Comparison of ENCODE assay signal across 8 cellular contexts in the genomic region with DNA sequence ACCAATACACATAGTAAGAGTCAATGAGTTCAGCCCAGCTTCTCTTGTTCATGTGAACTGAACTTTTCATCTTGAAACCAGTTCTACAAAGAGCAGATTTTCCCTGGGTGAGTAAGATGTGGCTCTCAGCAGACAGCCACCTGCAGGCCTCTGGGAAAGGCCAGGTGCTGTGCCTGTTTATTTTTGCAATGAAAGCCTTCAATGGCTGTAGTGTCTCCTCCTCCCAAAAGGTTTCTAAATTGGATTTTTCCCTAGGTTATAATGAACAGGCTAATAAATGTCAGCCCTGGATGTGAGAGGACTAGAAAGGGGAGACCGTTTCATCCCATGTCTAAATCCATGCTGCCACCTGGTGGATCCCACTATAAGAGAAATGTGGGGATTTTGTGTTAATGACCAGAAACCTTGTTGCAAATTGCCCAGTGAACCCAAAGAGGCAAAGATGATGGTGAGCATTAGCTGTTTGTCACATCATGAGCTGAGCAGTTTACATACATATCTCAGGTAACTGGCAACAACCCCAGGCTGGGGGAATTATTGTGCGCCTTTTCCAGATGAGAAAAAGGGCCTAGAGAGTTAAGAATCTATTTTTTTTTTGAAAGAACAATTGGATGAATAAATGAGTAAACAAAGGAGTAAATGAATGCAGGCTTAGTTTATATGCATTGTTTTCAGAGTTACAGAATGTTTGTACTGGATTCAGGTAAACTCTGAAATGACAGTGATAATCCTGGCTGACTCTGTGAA. TPM values are rescaled to one million over a fixed set of nuclear protein-coding genes. Genes with fewer than 3 reads are reported as not detected.
DNase-seq lines count a peak whose midpoint lies in the region; ATAC-seq and TF ChIP-seq lines count a peak whose summit lies in the region.

No MANE protein-coding gene starts in this region.

- TF ChIP-seq CTCF in AG10803 (conservative IDR thresholded peaks at IDR 0.05; ENCODE audit: low read length) (peak; percentile 84), GM12874 (IDR thresholded peaks at IDR 0.05; ENCODE audit: insufficient read depth, low read depth, low read length) (peak; percentile 50; the same call in 1 of the 2 replicates), fibroblast of the aortic adventitia (IDR thresholded peaks at IDR 0.05; ENCODE audit: insufficient read depth, low read length) (peak; percentile 82)

- H3K36me3 ChIP-seq in skeletal muscle satellite cell (ENCODE audit: insufficient read depth, low read length), result no peaks in the 10 kb centered on the region

- no peak for ATAC-seq in HG02642 (IDR thresholded peaks at IDR 0.05; ENCODE audit: poor library complexity, unreplicated experiment)
- no peak for ATAC-seq in HG03439 (IDR thresholded peaks at IDR 0.05; ENCODE audit: unreplicated experiment)

- no peak overlapping the region for H3K4me2 ChIP-seq in skeletal muscle satellite cell (ENCODE audit: low read length)

- peak; percentile 77 for DNase-seq in AG10803 (ENCODE audit: low read depth)
- DNase-seq in NCI-H1092 (lab: John Stamatoyannopoulos, UW), result peak; percentile 27
- peak; percentile 79 for DNase-seq in SW480 (ENCODE audit: low spot score)
- peak; percentile 85 for DNase-seq in fibroblast of the aortic adventitia (ENCODE audit: low read depth)

- no peaks in the 10 kb centered on the region for H3K27me3 ChIP-seq in skeletal muscle satellite cell (ENCODE audit: control insufficient read depth, insufficient read depth, low read length)

- H3K4me1 ChIP-seq in skeletal muscle satellite cell (ENCODE audit: control insufficient read depth, insufficient read depth, low read length), result peaks cover 48% of the 10 kb centered on the region

- H3K9ac ChIP-seq in skeletal muscle satellite cell (ENCODE audit: low read depth, low read length), result peak overlapping the region; percentile 87

- no peaks in the 10 kb centered on the region for H3K9me3 ChIP-seq in skeletal muscle satellite cell (replicated peaks; ENCODE audit: low read length)

- no peak overlapping the region for H3K4me3 ChIP-seq in AG10803 (ENCODE audit: low read length)
- H3K4me3 ChIP-seq in fibroblast of the aortic adventitia (ENCODE audit: low read depth, low read length), result no peak overlapping the region
- no peak overlapping the region for H3K4me3 ChIP-seq in skeletal muscle satellite cell (ENCODE audit: low read length)

RNA-seq across cellular contexts. Expression of a gene that starts 12.7 kb away (rescaled TPM):
- total RNA-seq in fibroblast of the aortic adventitia (ENCODE audit: low replicate concordance), result not detected in 2 replicates
- not detected in 2 replicates for total RNA-seq in skeletal muscle satellite cell (2012; rRNA removed)

RNA-seq across cellular contexts. Expression of a gene that starts 48.3 kb away (rescaled TPM):
- 175 and 1,509 TPM in 2 replicates for total RNA-seq in fibroblast of the aortic adventitia (ENCODE audit: low replicate concordance)
- 384 and 517 TPM in 2 replicates for total RNA-seq in skeletal muscle satellite cell (2012; rRNA removed)

Comparison
In these comparisons a context has a peak if more than half of its experiments do, and no peak if none do; other contexts are left out.
1. DNase-seq: peak in every context shown above with its lines; median percentile 85 in fibroblast of the aortic adventitia; 79 in SW480; 77 in AG10803; 27 in NCI-H1092.